ENCODE assay signal across 1 cellular context in the genomic region with DNA sequence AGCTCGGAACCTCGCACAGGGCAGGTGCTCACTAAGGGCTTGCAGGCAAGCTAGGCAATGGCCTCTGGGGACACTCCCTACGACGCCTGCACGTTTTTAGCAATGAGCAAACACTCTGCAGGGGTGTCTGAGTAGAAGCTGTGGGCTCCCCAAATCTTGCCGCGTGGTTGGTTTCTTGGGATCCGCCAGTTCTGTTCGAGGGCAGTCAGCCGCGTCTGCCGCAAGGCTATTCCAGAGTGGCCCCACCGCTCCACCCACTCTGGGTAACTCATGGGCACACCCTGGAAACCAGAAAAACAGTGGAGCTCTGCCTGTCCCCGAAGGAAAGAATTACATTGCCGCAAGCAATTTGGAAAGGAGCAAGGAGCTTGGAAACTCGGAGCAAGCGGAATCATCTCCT.
TF ChIP-seq lines count a peak whose summit lies in the region.

No MANE protein-coding gene starts in this region.

TF ChIP-seq in IMR-90, 13 proteins besides CTCF, POLR2A, EP300 and RAD21 (continued from another document):
- TF ChIP-seq, protein P1, sequence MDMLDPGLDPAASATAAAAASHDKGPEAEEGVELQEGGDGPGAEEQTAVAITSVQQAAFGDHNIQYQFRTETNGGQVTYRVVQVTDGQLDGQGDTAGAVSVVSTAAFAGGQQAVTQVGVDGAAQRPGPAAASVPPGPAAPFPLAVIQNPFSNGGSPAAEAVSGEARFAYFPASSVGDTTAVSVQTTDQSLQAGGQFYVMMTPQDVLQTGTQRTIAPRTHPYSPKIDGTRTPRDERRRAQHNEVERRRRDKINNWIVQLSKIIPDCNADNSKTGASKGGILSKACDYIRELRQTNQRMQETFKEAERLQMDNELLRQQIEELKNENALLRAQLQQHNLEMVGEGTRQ (IDR thresholded peaks at IDR 0.05; ENCODE audit: low read depth, low read length): no peak
